10 cellular contexts compared by ENCODE assay signal in the genomic region with DNA sequence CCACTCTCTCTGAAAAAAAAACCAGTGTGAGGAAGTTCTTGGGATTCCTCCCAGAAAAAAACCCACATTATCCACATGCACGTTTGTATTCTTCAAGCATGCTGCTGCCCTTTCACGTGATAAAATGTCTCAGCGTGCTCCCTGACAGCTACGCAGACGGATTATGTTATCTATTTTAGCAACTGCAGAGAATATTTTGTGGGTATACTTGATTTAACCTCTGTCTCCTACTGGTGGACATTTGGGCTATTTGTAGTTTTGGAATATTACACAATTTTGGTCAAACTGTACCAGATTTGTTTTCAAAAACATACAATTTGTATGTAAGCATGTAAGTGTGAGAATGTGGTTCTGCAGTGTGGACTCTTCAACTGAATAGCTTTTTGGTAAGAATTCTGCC. TPM values are rescaled to one million over a fixed set of nuclear protein-coding genes. Genes with fewer than 3 reads are reported as not detected.
A peak's percentile ranks its signal among the peaks of the same experiment; 100 is the strongest.
DNase-seq lines count a peak whose midpoint lies in the region; ATAC-seq and TF ChIP-seq lines count a peak whose summit lies in the region.
"Had no signal": no experiment of that assay in that cellular context is flagged by ENCODE, and none has a peak within 500 bp of the region (broad histone marks: within the 10 kb centered on the region; RNA-seq: fewer than 3 reads in every experiment).

No MANE protein-coding gene starts in this region.

- H4K5ac ChIP-seq in mesendoderm (ENCODE audit: low read length), result no peak overlapping the region

- H2BK120ac ChIP-seq in mesendoderm (ENCODE audit: low read depth, low read length), result no peak overlapping the region

- TF ChIP-seq CTCF in cardiac muscle cell (IDR thresholded peaks at IDR 0.05; ENCODE audit: low read depth, low read length) (peak; percentile 13), GM10266 (IDR thresholded peaks at IDR 0.05; ENCODE audit: control insufficient read depth, insufficient read depth, low read depth, missing control alignments) (no peak)

- no peak overlapping the region for H2BK15ac ChIP-seq in mesendoderm (replicated peaks; ENCODE audit: low read depth)

- no peak overlapping the region for H3K9ac ChIP-seq in mesendoderm (ENCODE audit: low read length)

- H3K9me3 ChIP-seq in cardiac muscle cell (ENCODE audit: low read depth), result no peaks in the 10 kb centered on the region
- no peaks in the 10 kb centered on the region for H3K9me3 ChIP-seq in thymus (ENCODE audit: control insufficient read depth)
- H3K9me3 ChIP-seq: MG63 had no signal

- no peaks in the 10 kb centered on the region for H3K79me1 ChIP-seq in mesendoderm (ENCODE audit: low read length)

- no peak overlapping the region for H3K4ac ChIP-seq in mesendoderm (ENCODE audit: low read depth, low read length)

- H3K4me2 ChIP-seq in mesendoderm (ENCODE audit: low read length), result no peak overlapping the region

- peak overlapping the region; percentile 86 for H3K27ac ChIP-seq in cardiac muscle cell
- H3K27ac ChIP-seq in mesendoderm (ENCODE audit: low read depth, low read length), result peak overlapping the region; percentile 39
- peak overlapping the region; percentile 20 for H3K27ac ChIP-seq in thymus (ENCODE audit: low read depth)

- DNase-seq in cardiac muscle cell (ENCODE audit: low read depth in 1 of 2, low spot score in 1 of 2) (peak in 1 of 2 donors; percentile 91), left cardiac atrium (no peak), astrocyte of the hippocampus (ENCODE audit: low read depth, low spot score) (peak; percentile 61), mesendoderm (no peak), cerebellar nuclear complex (lab: John Stamatoyannopoulos, UW) (no peak), GM10266 (ENCODE audit: extremely low spot score) (no peak)
- DNase-seq: MG63; stimulated activated CD4-positive, alpha-beta T cell treated with anti-CD3 and anti-CD28 coated beads, Interleukin-2, amount 100 ng/mL, for 24 hours had no signal

- peaks cover 98% of the 10 kb centered on the region for H3K79me2 ChIP-seq in mesendoderm (ENCODE audit: control insufficient read depth, insufficient read depth, low read length)

- ATAC-seq in left cardiac atrium (no peak), GM19023 (IDR thresholded peaks at IDR 0.05; ENCODE audit: unreplicated experiment) (no peak)

- no peak overlapping the region for H3K18ac ChIP-seq in mesendoderm (ENCODE audit: low read length)

- no peak overlapping the region for H3K23ac ChIP-seq in mesendoderm (ENCODE audit: low read length)

- intact Hi-C loops in left cardiac atrium (cut with DNase I), result no loop called here

- H3K36me3 ChIP-seq in cardiac muscle cell (no peaks in the 10 kb centered on the region), mesendoderm (ENCODE audit: control insufficient read depth, insufficient read depth, low read length) (no peaks in the 10 kb centered on the region), thymus (ENCODE audit: control insufficient read depth, insufficient read depth) (no peaks in the 10 kb centered on the region)

- H2BK5ac ChIP-seq in mesendoderm (ENCODE audit: low read length), result no peak overlapping the region

- H3K27me3 ChIP-seq in cardiac muscle cell (no peaks in the 10 kb centered on the region), mesendoderm (ENCODE audit: insufficient read depth, low read length, poor library complexity) (no peaks in the 10 kb centered on the region), thymus (ENCODE audit: control insufficient read depth, insufficient read depth) (no peaks in the 10 kb centered on the region)
- H3K27me3 ChIP-seq: MG63 had no signal

- H3K4me3 ChIP-seq in cardiac muscle cell (no peak overlapping the region), mesendoderm (ENCODE audit: low read length) (no peak overlapping the region), thymus (ENCODE audit: low read length) (no peak overlapping the region)
- H3K4me3 ChIP-seq: MG63 had no signal

- H2AK5ac ChIP-seq in mesendoderm (ENCODE audit: low read length), result no peak overlapping the region

- no peak overlapping the region for H4K8ac ChIP-seq in mesendoderm (ENCODE audit: low read depth, low read length)

- H3K56ac ChIP-seq in mesendoderm (ENCODE audit: low read length), result no peak overlapping the region

- H3K4me1 ChIP-seq in cardiac muscle cell (ENCODE audit: low read depth) (peaks cover 69% of the 10 kb centered on the region), mesendoderm (ENCODE audit: control insufficient read depth, low read depth, low read length) (peaks cover 38% of the 10 kb centered on the region), thymus (ENCODE audit: control insufficient read depth, insufficient read depth, low read length) (peaks cover 50% of the 10 kb centered on the region)

- WGBS in mesendoderm (ENCODE audit: extremely low coverage, insufficient coverage, low lambda C conversion rate), result no CpG with 5 or more reads among the region's 5 CpGs
- WGBS in thymus, result 79% methylated on average over 5 of the region's 5 CpGs

RNA-seq across cellular contexts. Expression of gene PRRC2B, which starts 10.7 kb away (rescaled TPM):
- total RNA-seq in cardiac muscle cell, result 166 and 259 TPM in 2 replicates
- 71.1 and 112 TPM in 2 replicates for polyA plus RNA-seq in cardiac muscle cell
- total RNA-seq in left cardiac atrium, result 100 to 1,000 TPM; 136 to 155 TPM
- polyA plus RNA-seq in mesendoderm (2013, experiment 1 of 2), result 62.7 TPM
- 70.0 TPM for polyA plus RNA-seq in mesendoderm (2013, experiment 2 of 2)
- polyA plus RNA-seq in thymus, result 73.5 TPM

Comparison
In these comparisons a context has a peak if more than half of its experiments do, and no peak if none do; other contexts are left out.
1. H3K27ac ChIP-seq: peak in every context shown above with its lines; median percentile 86 in cardiac muscle cell; 39 in mesendoderm; 20 in thymus.